In genomic region chr9:33065157-33066076, GRCh38 we compare ENCODE assay signal across 11 cellular contexts. TPM values are rescaled to one million over a fixed set of nuclear protein-coding genes. Genes with fewer than 3 reads are reported as not detected.
DNase-seq lines count a peak whose midpoint lies in the region; ATAC-seq, FAIRE-seq and TF ChIP-seq lines count a peak whose summit lies in the region.
"Had no signal": no experiment of that assay in that cellular context is flagged by ENCODE, and none has a peak within 500 bp of the region (broad histone marks: within the 10 kb centered on the region; RNA-seq: fewer than 3 reads in every experiment).

No MANE protein-coding gene starts in this region.

- H3K27me3 ChIP-seq in smooth muscle cell (ENCODE audit: low read depth): no peaks in the 10 kb centered on the region
- H3K27me3 ChIP-seq: thyroid gland had no signal

- TF ChIP-seq CTCF in smooth muscle cell (IDR thresholded peaks at IDR 0.05; ENCODE audit: borderline replicate concordance, insufficient read depth, poor library complexity, severe bottlenecking) (no peak), D721Med (IDR thresholded peaks at IDR 0.05; ENCODE audit: insufficient read depth, missing control alignments) (no peak)

- WGBS in smooth muscle cell (ENCODE audit: low lambda C conversion rate): 94% methylated on average over 5 of the region's 5 CpGs

- DNase-seq in germinal center (ENCODE audit: low spot score) (peak; percentile 57), smooth muscle cell (lab: John Stamatoyannopoulos, UW; ENCODE audit: unreplicated experiment) (no peak), 8988T (no peak), NCI-H345 treated with DMSO at 0.1 percent for 48 hours (lab: John Stamatoyannopoulos, UW; ENCODE audit: unreplicated experiment) (no peak), D721Med (ENCODE audit: insufficient read length, low spot score) (no peak)
- DNase-seq: mammary epithelial cell, SW 1271, thyroid gland had no signal

- H3K4me1 ChIP-seq in smooth muscle cell (ENCODE audit: low read depth): no peaks in the 10 kb centered on the region

- H4K20me1 ChIP-seq in smooth muscle cell (ENCODE audit: low read depth): peaks cover 14% of the 10 kb centered on the region

- no peak overlapping the region for H3K27ac ChIP-seq in smooth muscle cell (ENCODE audit: low read depth)
- H3K27ac ChIP-seq: thyroid gland had no signal

- H3K79me2 ChIP-seq in smooth muscle cell (ENCODE audit: low read depth): peaks cover 4% of the 10 kb centered on the region

- no peaks in the 10 kb centered on the region for H3F3A ChIP-seq in smooth muscle cell (ENCODE audit: low read depth)

- H3K4me3 ChIP-seq in smooth muscle cell: no peak overlapping the region
- H3K4me3 ChIP-seq: thyroid gland had no signal

- no peak overlapping the region for H3K9ac ChIP-seq in smooth muscle cell (ENCODE audit: low read depth)

- peaks cover 18% of the 10 kb centered on the region for H3K36me3 ChIP-seq in smooth muscle cell (ENCODE audit: low read depth)

- no peak overlapping the region for H2AFZ ChIP-seq in smooth muscle cell (ENCODE audit: low read depth)

- peak; percentile 66 for ATAC-seq in GM18870 (IDR thresholded peaks at IDR 0.05; ENCODE audit: unreplicated experiment)
- peak; percentile 83 for ATAC-seq in GM21529 (IDR thresholded peaks at IDR 0.05; ENCODE audit: unreplicated experiment)
- peak; percentile 56 for ATAC-seq in HG03469 (IDR thresholded peaks at IDR 0.05; ENCODE audit: unreplicated experiment)

- H3K9me3 ChIP-seq in smooth muscle cell (replicated peaks; ENCODE audit: low read depth): no peaks in the 10 kb centered on the region
- H3K9me3 ChIP-seq: thyroid gland had no signal

- H3K4me2 ChIP-seq in smooth muscle cell: no peak overlapping the region

- FAIRE-seq in D721Med (lab: Jason Lieb, UNC): no peak

RNA-seq across cellular contexts. Expression of gene SMU1, which starts 11.1 kb away (rescaled TPM):
- 17.4 and 18.8 TPM in 2 replicates for total RNA-seq in smooth muscle cell
- 13.7 and 15.1 TPM in 2 replicates for polyA plus RNA-seq in smooth muscle cell

RNA-seq across cellular contexts. Expression of gene DNAJA1, which starts 40.3 kb away (rescaled TPM):
- 151 and 161 TPM in 2 replicates for total RNA-seq in smooth muscle cell
- 141 and 152 TPM in 2 replicates for polyA plus RNA-seq in smooth muscle cell
